7 cellular contexts compared by ENCODE assay signal in genomic region chr2:117771969-117772630, GRCh38. TPM values are rescaled to one million over a fixed set of nuclear protein-coding genes. Genes with fewer than 3 reads are reported as not detected.
DNase-seq lines count a peak whose midpoint lies in the region; ATAC-seq and TF ChIP-seq lines count a peak whose summit lies in the region.

No MANE protein-coding gene starts in this region.

- H3K9me3 Mint-ChIP-seq in T-helper 2 cell treated with Interferon-gamma antibody and Interleukin-4, amounts not matched to agents 5 μg/mL and 100 μg/mL, for 36 hours, result no peaks in the 10 kb centered on the region
- no peaks in the 10 kb centered on the region for H3K9me3 Mint-ChIP-seq in immature natural killer cell

- peak; percentile 62 for ATAC-seq in GM18867 (IDR thresholded peaks at IDR 0.05; ENCODE audit: unreplicated experiment)

- H3K36me3 Mint-ChIP-seq in T-helper 2 cell treated with Interferon-gamma antibody and Interleukin-4, amounts not matched to agents 5 μg/mL and 100 μg/mL, for 36 hours (ENCODE audit: low read depth), result no peaks in the 10 kb centered on the region
- no peaks in the 10 kb centered on the region for H3K36me3 Mint-ChIP-seq in immature natural killer cell

- peak; percentile 75 for DNase-seq in NCI-H2227 (lab: John Stamatoyannopoulos, UW; ENCODE audit: unreplicated experiment)
- peak; percentile 56 for DNase-seq in choroid plexus epithelial cell (ENCODE audit: low read depth)
- DNase-seq in pons (ENCODE audit: low spot score), result peak; percentile 56
- DNase-seq in stimulated activated CD4-positive, alpha-beta T cell treated with anti-CD3 and anti-CD28 coated beads, Interleukin-2, amount 100 ng/mL, for 24 hours, result no peak
- no peak for DNase-seq in T-helper 2 cell treated with Interferon-gamma antibody and Interleukin-4, amounts not matched to agents 5 μg/mL and 100 μg/mL, for 36 hours (ENCODE audit: low spot score)
- no peak for DNase-seq in immature natural killer cell

- H3K4me3 ChIP-seq in choroid plexus epithelial cell (ENCODE audit: low read depth, low read length), result no peak overlapping the region

- no peaks in the 10 kb centered on the region for H3K27me3 Mint-ChIP-seq in T-helper 2 cell treated with Interferon-gamma antibody and Interleukin-4, amounts not matched to agents 5 μg/mL and 100 μg/mL, for 36 hours (ENCODE audit: low read depth)
- H3K27me3 Mint-ChIP-seq in immature natural killer cell (ENCODE audit: low read depth in 3 of 3), result peaks cover 3 to 14% (median 5%) of the 10 kb centered on the region in 3 donors

- no peak overlapping the region for H3K27ac Mint-ChIP-seq in T-helper 2 cell treated with Interferon-gamma antibody and Interleukin-4, amounts not matched to agents 5 μg/mL and 100 μg/mL, for 36 hours
- H3K27ac Mint-ChIP-seq in immature natural killer cell, result no peak overlapping the region

- H3K4me1 Mint-ChIP-seq in T-helper 2 cell treated with Interferon-gamma antibody and Interleukin-4, amounts not matched to agents 5 μg/mL and 100 μg/mL, for 36 hours (ENCODE audit: low read depth), result no peaks in the 10 kb centered on the region
- no peaks in the 10 kb centered on the region for H3K4me1 Mint-ChIP-seq in immature natural killer cell

- TF ChIP-seq CTCF in choroid plexus epithelial cell (conservative IDR thresholded peaks at IDR 0.05; ENCODE audit: low read depth, low read length), result no peak

- H3K4me3 Mint-ChIP-seq in T-helper 2 cell treated with Interferon-gamma antibody and Interleukin-4, amounts not matched to agents 5 μg/mL and 100 μg/mL, for 36 hours, result no peak overlapping the region
- no peak overlapping the region for H3K4me3 Mint-ChIP-seq in immature natural killer cell

RNA-seq across cellular contexts. Expression of gene DDX18, which starts 42.4 kb away (rescaled TPM):
- polyA plus RNA-seq in immature natural killer cell, result 10 to 100 TPM; 32.2 to 51.6 (median 34.6) TPM

Comparison
In these comparisons a context has a peak if more than half of its experiments do, and no peak if none do; other contexts are left out.
1. DNase-seq: peak in NCI-H2227 (single experiment), choroid plexus epithelial cell (single experiment) and pons (single experiment); none in stimulated activated CD4-positive, alpha-beta T cell treated with anti-CD3 and anti-CD28 coated beads, Interleukin-2, amount 100 ng/mL, for 24 hours (0 of 2), T-helper 2 cell treated with Interferon-gamma antibody and Interleukin-4, amounts not matched to agents 5 μg/mL and 100 μg/mL, for 36 hours (single experiment) and immature natural killer cell (0 of 3).